Comparison of ENCODE assay signal across 8 cellular contexts in the genomic region with DNA sequence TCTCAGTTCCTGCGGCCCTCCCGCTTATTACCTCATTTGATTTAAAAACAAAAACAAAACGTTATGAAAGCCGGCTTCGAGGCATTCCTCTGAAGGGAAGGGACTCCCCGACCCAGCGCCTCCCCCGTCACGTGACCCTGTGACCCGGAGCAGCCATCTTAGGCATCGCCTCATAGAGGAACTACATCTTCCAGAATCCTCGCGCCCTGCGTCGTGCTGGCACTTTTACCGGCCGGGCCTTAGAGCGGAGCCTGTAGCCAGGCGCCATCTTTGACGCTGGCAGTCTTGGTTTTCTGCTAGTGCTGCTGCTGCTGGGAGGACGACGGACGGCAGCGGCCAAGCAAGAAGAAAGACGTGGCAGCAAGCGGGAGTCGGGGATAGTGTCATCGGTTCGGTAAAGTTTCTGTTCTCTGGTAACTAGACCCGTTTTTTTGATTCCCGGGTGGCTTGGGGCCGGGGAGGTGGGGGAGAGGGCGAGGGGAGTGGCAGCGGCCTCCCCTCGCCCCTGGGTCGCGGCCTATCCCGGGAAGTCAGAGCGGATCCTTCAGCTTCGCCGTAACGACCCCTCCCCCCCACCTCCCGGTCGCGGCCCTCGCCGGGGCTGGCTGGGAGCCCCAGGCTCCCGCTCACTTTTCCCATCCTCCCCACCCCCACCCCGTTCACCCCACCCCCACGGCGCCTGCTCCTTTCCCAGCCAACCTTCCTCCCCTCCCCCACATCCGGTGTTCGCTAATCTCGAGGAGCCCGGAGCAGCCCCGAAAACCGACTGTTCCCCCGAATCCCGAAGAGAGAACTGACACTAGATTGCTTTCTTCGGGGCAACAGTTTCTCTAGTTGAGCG. TPM values are rescaled to one million over a fixed set of nuclear protein-coding genes. Genes with fewer than 3 reads are reported as not detected.
DNase-seq lines count a peak whose midpoint lies in the region; ATAC-seq and TF ChIP-seq lines count a peak whose summit lies in the region.

Gene ZBED6, plus strand, starts transcription at position 242 of the 841 bp plus-strand sequence. CDS start 1,900 bp downstream, outside the sequence.
Gene ZC3H11A, plus strand, starts transcription at position 242 of the 841 bp plus-strand sequence. CDS start 21,448 bp downstream, outside the sequence.

- peaks cover 38% of the 10 kb centered on the region for H3K4me1 Mint-ChIP-seq in T-helper 17 cell

- H3K27ac ChIP-seq in left ventricle myocardium inferior (replicated peaks), result peak within 1 kb of the TSS; percentile 96
- H3K27ac ChIP-seq in prostate gland, result peak within 1 kb of the TSS; percentile 96 to 99
- H3K27ac ChIP-seq in urinary bladder (ENCODE audit: low read depth), result peak within 1 kb of the TSS; percentile 95

- under 1% methylated on average over 61 of the region's 61 CpGs for WGBS in prostate gland
- under 1% methylated on average over 61 of the region's 61 CpGs for WGBS in urinary bladder

- peaks cover 7% of the 10 kb centered on the region for H3K36me3 Mint-ChIP-seq in T-helper 17 cell (ENCODE audit: low read depth)

- H3K27ac Mint-ChIP-seq in T-helper 17 cell, result peak within 1 kb of the TSS; percentile 98

- TF ChIP-seq CTCF in left ventricle myocardium inferior (IDR thresholded peaks at IDR 0.05; ENCODE audit: borderline replicate concordance) (no peak), prostate gland (IDR thresholded peaks at IDR 0.05) (peak in 2 of 4 experiments; percentile 5 to 16)

- H3K9me3 ChIP-seq in T-helper 17 cell (ENCODE audit: control insufficient read depth, low read length, poor library complexity, severe bottlenecking), result no peaks in the 10 kb centered on the region
- no peaks in the 10 kb centered on the region for H3K9me3 ChIP-seq in left ventricle myocardium inferior (replicated peaks)
- no peaks in the 10 kb centered on the region for H3K9me3 ChIP-seq in prostate gland

- H3K4me3 ChIP-seq in left ventricle myocardium inferior, result peak within 1 kb of the TSS; percentile 77
- H3K4me3 ChIP-seq in prostate gland, result peak within 1 kb of the TSS; percentile 58 to 83
- H3K4me3 ChIP-seq in urinary bladder (ENCODE audit: low read depth, low read length), result peak within 1 kb of the TSS; percentile 67

- peaks cover 4% of the 10 kb centered on the region for H3K36me3 ChIP-seq in left ventricle myocardium inferior
- no peaks in the 10 kb centered on the region for H3K36me3 ChIP-seq in prostate gland
- H3K36me3 ChIP-seq in urinary bladder (ENCODE audit: insufficient read depth), result peaks cover 1% of the 10 kb centered on the region

- H3K4me3 Mint-ChIP-seq in T-helper 17 cell, result peak within 1 kb of the TSS; percentile 100

- H3K4me1 ChIP-seq in left ventricle myocardium inferior, result peaks cover 49% of the 10 kb centered on the region
- H3K4me1 ChIP-seq in prostate gland (replicated peaks), result peaks cover 8% of the 10 kb centered on the region
- peaks cover 3% of the 10 kb centered on the region for H3K4me1 ChIP-seq in urinary bladder (ENCODE audit: insufficient read depth)

- intact Hi-C loops in left ventricle myocardium inferior (cut with micrococcal nuclease) (no loop called here), prostate gland (cut with DNase I) (no loop called here)

- DNase-seq in NCI-H1694 treated with DMSO at 0.1 percent for 48 hours (lab: John Stamatoyannopoulos, UW), result peak; percentile 98
- DNase-seq in T-helper 17 cell, result peak; percentile 95 to 97 (median 96)
- peak in 55 of 56 donors; percentile 72 to 99 (median 97) for DNase-seq in amygdala (lab: John Stamatoyannopoulos, UW)
- DNase-seq in left ventricle myocardium inferior, result peak; percentile 99
- DNase-seq in prostate gland (ENCODE audit: low spot score), result peak; percentile 98

- peak; percentile 54 for TF ChIP-seq POLR2A in GM15510 (IDR thresholded peaks at IDR 0.05; ENCODE audit: borderline replicate concordance, extremely low read depth, insufficient read length)
- peak; percentile 81 for TF ChIP-seq POLR2A in prostate gland (IDR thresholded peaks at IDR 0.05)

- ATAC-seq in HG02885 (IDR thresholded peaks at IDR 0.05; ENCODE audit: poor library complexity, unreplicated experiment), result peak; percentile 99
- peak; percentile 99 for ATAC-seq in T-helper 17 cell

- H3K27me3 ChIP-seq in left ventricle myocardium inferior (ENCODE audit: low read depth) (no peaks in the 10 kb centered on the region), prostate gland (replicated peaks; ENCODE audit: insufficient read depth) (no peaks in the 10 kb centered on the region)

- H3K27me3 Mint-ChIP-seq in T-helper 17 cell, result no peaks in the 10 kb centered on the region

RNA-seq across cellular contexts. Expression of gene ZBED6, which starts in this region (rescaled TPM):
- total RNA-seq in T-helper 17 cell (10 to 100 TPM; 32.0 to 32.6 TPM), left ventricle myocardium inferior (11.1 TPM), prostate gland (10 to 100 TPM in 1 of 2 donors, 1 to 10 TPM in 1; 5.8 to 27.6 TPM), urinary bladder (30.8 TPM)
- polyA plus RNA-seq in urinary bladder, result 3.0 TPM

RNA-seq across cellular contexts. Expression of gene ZC3H11A, which starts in this region (rescaled TPM):
- total RNA-seq in T-helper 17 cell (10 to 100 TPM; 71.8 to 80.5 TPM), left ventricle myocardium inferior (50.1 TPM), prostate gland (100 to 1,000 TPM in 1 of 2 donors, 10 to 100 TPM in 1; 88.3 to 111 TPM), urinary bladder (137 TPM)
- polyA plus RNA-seq in urinary bladder, result 43.1 TPM

Comparison
In these comparisons a context has a peak if more than half of its experiments do, and no peak if none do; other contexts are left out.
1. Peak in every context shown above with its lines: DNase-seq, ATAC-seq, H3K4me3 ChIP-seq and H3K27ac ChIP-seq.